Comparison of ENCODE assay signal across 20 cellular contexts in genomic region chr10:23435378-23435777, GRCh38. TPM values are rescaled to one million over a fixed set of nuclear protein-coding genes. Genes with fewer than 3 reads are reported as not detected.
DNase-seq lines count a peak whose midpoint lies in the region; ATAC-seq, FAIRE-seq and TF ChIP-seq lines count a peak whose summit lies in the region.
"Had no signal": no experiment of that assay in that cellular context is flagged by ENCODE, and none has a peak within 500 bp of the region (broad histone marks: within the 10 kb centered on the region; RNA-seq: fewer than 3 reads in every experiment).

No MANE protein-coding gene starts in this region.

- H3K36me3 Mint-ChIP-seq in T-helper 17 cell (ENCODE audit: low read depth) (no peaks in the 10 kb centered on the region), memory B cell (peaks cover 2% of the 10 kb centered on the region), glutamatergic neuron (ENCODE audit: unreplicated experiment) (no peaks in the 10 kb centered on the region)
- H3K36me3 Mint-ChIP-seq: CD4-positive, CD25-positive, alpha-beta regulatory T cell had no signal

- H3K4me1 Mint-ChIP-seq in T-helper 17 cell (peaks cover under 1% of the 10 kb centered on the region), memory B cell (peaks cover 5% of the 10 kb centered on the region), glutamatergic neuron (ENCODE audit: low read depth, unreplicated experiment) (peaks cover under 1% of the 10 kb centered on the region)

- TF ChIP-seq CTCF in D721Med (IDR thresholded peaks at IDR 0.05; ENCODE audit: insufficient read depth, missing control alignments): no peak
- no peak for TF ChIP-seq CTCF in glutamatergic neuron (IDR thresholded peaks at IDR 0.05; ENCODE audit: partially characterized antibody, unreplicated experiment)

- DNase-seq in D721Med (ENCODE audit: insufficient read length, low spot score) (no peak), T-helper 17 cell (no peak), memory B cell (ENCODE audit: low spot score in 2 of 2) (no peak), glutamatergic neuron (no peak)
- DNase-seq: C1 segment of cervical spinal cord; Caco-2; CD4-positive, CD25-positive, alpha-beta regulatory T cell; CD8-positive, alpha-beta T cell; DMS 273 treated with DMSO at 0.1 percent for 48 hours; DMS79; EL; GF-D8; GM23248; H7; HCEC 1CT had no signal

- peak overlapping the region; percentile 48 for H3K27ac Mint-ChIP-seq in T-helper 17 cell
- H3K27ac Mint-ChIP-seq in memory B cell: peak overlapping the region; percentile 8
- H3K27ac Mint-ChIP-seq in glutamatergic neuron (ENCODE audit: unreplicated experiment): no peak overlapping the region
- H3K27ac Mint-ChIP-seq: CD8-positive, alpha-beta T cell had no signal

- FAIRE-seq in D721Med (lab: Jason Lieb, UNC): peak; percentile 21
- FAIRE-seq: GM12891, GM18507, GM19239 had no signal

- H3K9me3 ChIP-seq in T-helper 17 cell (ENCODE audit: control insufficient read depth, low read length, poor library complexity, severe bottlenecking): no peaks in the 10 kb centered on the region
- H3K9me3 ChIP-seq: Caco-2 had no signal

- H3K27me3 Mint-ChIP-seq in T-helper 17 cell: peaks cover 5% of the 10 kb centered on the region
- H3K27me3 Mint-ChIP-seq in memory B cell: no peaks in the 10 kb centered on the region
- peaks cover 7% of the 10 kb centered on the region for H3K27me3 Mint-ChIP-seq in glutamatergic neuron (ENCODE audit: unreplicated experiment)
- H3K27me3 Mint-ChIP-seq: CD4-positive, CD25-positive, alpha-beta regulatory T cell had no signal

- H3K9me3 Mint-ChIP-seq in memory B cell: no peaks in the 10 kb centered on the region
- H3K9me3 Mint-ChIP-seq in glutamatergic neuron (ENCODE audit: unreplicated experiment): peaks cover 7% of the 10 kb centered on the region
- H3K9me3 Mint-ChIP-seq: CD4-positive, CD25-positive, alpha-beta regulatory T cell; CD8-positive, alpha-beta T cell had no signal

- ATAC-seq in T-helper 17 cell (no peak), memory B cell (ENCODE audit: low read depth) (no peak), GM18868 (IDR thresholded peaks at IDR 0.05; ENCODE audit: unreplicated experiment) (no peak), GM19035 (IDR thresholded peaks at IDR 0.05; ENCODE audit: unreplicated experiment) (no peak)
- ATAC-seq: CD8-positive, alpha-beta T cell had no signal

- H3K4me3 Mint-ChIP-seq in T-helper 17 cell (no peak overlapping the region), memory B cell (no peak overlapping the region), glutamatergic neuron (ENCODE audit: unreplicated experiment) (no peak overlapping the region)
- H3K4me3 Mint-ChIP-seq: CD8-positive, alpha-beta T cell had no signal

RNA-seq across cellular contexts. Expression of gene OTUD1, which starts 3.5 kb away (rescaled TPM):
- total RNA-seq in T-helper 17 cell (10 to 100 TPM; 59.4 to 63.7 TPM), glutamatergic neuron (ENCODE audit: unreplicated experiment) (1.8 TPM)

Comparison
In these comparisons a context has a peak if more than half of its experiments do, and no peak if none do; other contexts are left out.
1. RNA of gene OTUD1, which starts 3.5 kb away (total RNA-seq): 59.4 to 63.7 TPM in T-helper 17 cell; 1.8 TPM in glutamatergic neuron (single experiment); every median in the first group is over 10 times any median in the second.